8 cellular contexts compared by ENCODE assay signal in the genomic region with DNA sequence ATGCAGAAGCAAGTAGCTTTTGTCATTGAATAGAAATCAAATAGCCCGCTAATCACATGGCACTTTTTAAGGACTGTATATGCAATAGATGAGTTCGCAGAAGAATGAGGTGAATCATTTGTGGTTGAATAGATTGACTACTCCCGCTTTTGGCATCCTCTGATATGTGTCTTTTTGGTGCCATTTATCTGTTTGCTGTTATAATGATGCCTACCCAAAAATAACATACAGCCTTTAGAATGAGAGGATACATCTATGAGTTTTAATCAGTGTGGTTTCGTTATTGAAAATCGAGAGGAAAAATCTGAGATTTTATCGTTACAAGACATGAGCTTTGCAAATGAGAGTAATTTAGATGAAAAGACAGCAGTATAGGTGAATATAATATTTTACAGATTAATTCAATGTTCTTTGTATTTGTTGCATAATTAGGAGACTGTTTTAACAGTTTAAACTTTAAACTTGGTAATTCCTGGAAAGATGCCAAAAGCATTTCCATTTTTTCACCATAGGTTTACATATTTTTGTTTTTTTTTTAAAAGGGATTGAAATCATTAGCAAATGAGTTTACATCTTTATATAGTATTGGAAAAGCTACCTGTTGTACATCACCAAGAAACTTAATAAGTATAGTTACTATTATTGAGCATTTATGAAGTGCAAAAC. TPM values are rescaled to one million over a fixed set of nuclear protein-coding genes. Genes with fewer than 3 reads are reported as not detected.
DNase-seq lines count a peak whose midpoint lies in the region; ATAC-seq and TF ChIP-seq lines count a peak whose summit lies in the region.

No MANE protein-coding gene starts in this region.

- peak; percentile 19 to 76 for DNase-seq in NOMO-1 (lab: John Stamatoyannopoulos, UW; ENCODE audit: unreplicated experiment in 2 of 2)
- no peak for DNase-seq in NOMO-1 treated with dmso at 0.1 percent for 144 hours (lab: John Stamatoyannopoulos, UW; ENCODE audit: unreplicated experiment)
- no peak for DNase-seq in Panc1 (ENCODE audit: low read depth, low spot score)
- no peak for DNase-seq in neural crest cell (ENCODE audit: low read depth, low spot score)
- DNase-seq in putamen (ENCODE audit: low spot score): no peak
- no peak for DNase-seq in effector CD4-positive, alpha-beta T cell

- peaks cover 26% of the 10 kb centered on the region for H3K4me1 ChIP-seq in Panc1 (ENCODE audit: control insufficient read depth, insufficient read depth, low read length)
- peaks cover 9% of the 10 kb centered on the region for H3K4me1 ChIP-seq in ectodermal cell (ENCODE audit: control insufficient read depth, insufficient read depth, low read length)

- POLR2A ChIA-PET in Panc1 (lab: Charles Lee): interaction anchor here (1.1 kb wide), 1 partner anchor 93 kb away, joined by 4 read pairs; no protein-coding TSS in a partner anchor

- peaks cover 2% of the 10 kb centered on the region for H3K27me3 Mint-ChIP-seq in neural crest cell (ENCODE audit: low read depth)

- peaks cover 39% of the 10 kb centered on the region for H3K4me1 Mint-ChIP-seq in neural crest cell

- no peak overlapping the region for H3K27ac Mint-ChIP-seq in neural crest cell (ENCODE audit: unreplicated experiment)

- in situ Hi-C loops in Panc1 (cut with HindIII; ENCODE audit: low pct_unique_long_range_greater_than_20kb, low sequenced_read_pairs): no loop called here

- CTCF ChIA-PET in Panc1 (lab: Charles Lee): no interaction called here

- WGBS in ectodermal cell, 2 experiments: 9 to 10% methylated on average over 5 to 6 of the region's 6 CpGs

- H3K27ac ChIP-seq in Panc1 (ENCODE audit: low read length) (peak overlapping the region; percentile 85), ectodermal cell (ENCODE audit: insufficient read depth, low read depth, low read length, poor library complexity, severe bottlenecking) (no peak overlapping the region)

- no peak for ATAC-seq in Panc1
- ATAC-seq in GM19395 (IDR thresholded peaks at IDR 0.05; ENCODE audit: unreplicated experiment): no peak

- H3K4me3 ChIP-seq in Panc1 (ENCODE audit: low read depth in 2 of 2, low read length in 2 of 2) (peak overlapping the region; percentile 76 to 91), ectodermal cell (ENCODE audit: insufficient read depth, low read depth, low read length) (peak overlapping the region; percentile 69)

- H3K9me3 ChIP-seq in Panc1 (ENCODE audit: control insufficient read depth, insufficient read depth, low read depth, low read length) (no peaks in the 10 kb centered on the region), ectodermal cell (ENCODE audit: control insufficient read depth, low read length) (no peaks in the 10 kb centered on the region)

- BruUV-seq in Panc1 (replicated peaks; lab: Mats Ljungman, UMichigan): TSS peak; percentile 70

- TF ChIP-seq CTCF in Panc1 (IDR thresholded peaks at IDR 0.05) (no peak), neural crest cell (conservative IDR thresholded peaks at IDR 0.05) (no peak)

- H3K36me3 Mint-ChIP-seq in neural crest cell (ENCODE audit: low read depth): peaks cover 2% of the 10 kb centered on the region

- no peaks in the 10 kb centered on the region for H3K9me3 Mint-ChIP-seq in neural crest cell

- intact Hi-C loops in Panc1 (cut with micrococcal nuclease; ENCODE audit: unreplicated experiment): loop anchor here (10.0 kb wide), 2 partner anchors 109 to 249 kb away; partner anchors contain the start of gene CYP2R1

- H3K27me3 ChIP-seq in Panc1 (ENCODE audit: control insufficient read depth, insufficient read depth, low read length): no peaks in the 10 kb centered on the region
- peaks cover 36% of the 10 kb centered on the region for H3K27me3 ChIP-seq in ectodermal cell (ENCODE audit: control insufficient read depth, insufficient read depth, low read length, poor library complexity, severe bottlenecking)

- H3K36me3 ChIP-seq in Panc1 (ENCODE audit: control insufficient read depth, insufficient read depth, low read length) (no peaks in the 10 kb centered on the region), ectodermal cell (ENCODE audit: control insufficient read depth, insufficient read depth, low read length) (no peaks in the 10 kb centered on the region)

- peak overlapping the region; percentile 96 for H3K4me3 Mint-ChIP-seq in neural crest cell

RNA-seq across cellular contexts. Expression of gene PDE3B, which starts 1.8 kb away (rescaled TPM):
- total RNA-seq in Panc1 (2021; ENCODE audit: unreplicated experiment) (33.0 TPM), neural crest cell (24.1 and 24.3 TPM in 2 replicates)
- polyA plus RNA-seq in Panc1 (2012; ENCODE audit: insufficient read length): 15.7 TPM
- polyA plus RNA-seq in ectodermal cell (2013, experiment 1 of 4): 15.1 TPM
- polyA plus RNA-seq in ectodermal cell (2013, experiment 2 of 4): 13.4 TPM
- polyA plus RNA-seq in ectodermal cell (2013, experiment 3 of 4): 13.1 TPM
- 11.9 TPM for polyA plus RNA-seq in ectodermal cell (2013, experiment 4 of 4)

Comparison
In these comparisons a context has a peak if more than half of its experiments do, and no peak if none do; other contexts are left out.
1. DNase-seq: peak in NOMO-1 (2 of 2); none in NOMO-1 treated with dmso at 0.1 percent for 144 hours (single experiment), Panc1 (single experiment), neural crest cell (single experiment), putamen (single experiment) and effector CD4-positive, alpha-beta T cell (single experiment).